ENCODE assay signal across 21 cellular contexts in the genomic region with DNA sequence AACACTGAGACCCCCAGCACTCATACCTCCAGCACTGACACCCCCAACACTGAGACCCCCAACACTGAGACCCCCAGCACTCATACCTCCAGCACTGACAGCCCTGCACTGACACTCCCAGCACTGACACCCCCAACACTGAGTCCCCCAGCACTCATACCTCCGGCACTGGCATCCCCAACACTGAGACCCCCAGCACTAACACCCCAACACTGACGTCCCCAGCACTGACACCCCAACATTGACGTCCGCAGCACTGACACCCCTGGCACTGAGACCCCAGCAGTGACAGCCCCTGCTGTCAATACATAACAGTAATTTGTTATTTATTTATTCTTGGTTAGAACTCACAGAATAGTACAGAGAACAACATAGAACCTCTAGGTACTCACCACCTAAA.
"Had no signal": no experiment of that assay in that cellular context is flagged by ENCODE, and none has a peak within 500 bp of the region (broad histone marks: within the 10 kb centered on the region; RNA-seq: fewer than 3 reads in every experiment).

No MANE protein-coding gene starts in this region.

- H3K4me1 ChIP-seq: heart left ventricle, lower lobe of right lung, psoas muscle, right atrium auricular region, upper lobe of right lung had no signal

- H3K27ac ChIP-seq: heart left ventricle, lower lobe of right lung, neural progenitor cell, psoas muscle, right atrium auricular region, thoracic aorta, upper lobe of right lung had no signal

- H3K27ac Mint-ChIP-seq: activated naive CD4-positive, alpha-beta T cell treated with anti-CD3 and anti-CD28 coated beads, Interleukin-2, amount 10 ng/mL, durations not matched to agents 7 days and 5 days; T-cell had no signal

- H3K9me3 ChIP-seq: heart left ventricle, lower lobe of right lung, psoas muscle, right atrium auricular region, thoracic aorta, upper lobe of right lung had no signal

- H3K36me3 ChIP-seq: heart left ventricle, lower lobe of right lung, neural progenitor cell, right atrium auricular region, thoracic aorta, upper lobe of right lung had no signal

- H3K4me3 Mint-ChIP-seq: activated naive CD4-positive, alpha-beta T cell treated with anti-CD3 and anti-CD28 coated beads, Interleukin-2, amount 10 ng/mL, durations not matched to agents 7 days and 5 days; naive B cell; neural progenitor cell had no signal

- H3K27me3 ChIP-seq: right atrium auricular region, upper lobe of right lung had no signal

- H3K4me3 ChIP-seq: heart left ventricle, lower lobe of right lung, neural progenitor cell, psoas muscle, right atrium auricular region, thoracic aorta, upper lobe of right lung had no signal

- H3K36me3 Mint-ChIP-seq: activated naive CD4-positive, alpha-beta T cell treated with anti-CD3 and anti-CD28 coated beads, Interleukin-2, amount 10 ng/mL, durations not matched to agents 7 days and 5 days; naive B cell; T-cell had no signal

- H3K9me3 Mint-ChIP-seq: naive B cell had no signal

- DNase-seq: activated CD4-positive, alpha-beta T cell treated with anti-CD3 and anti-CD28 coated beads for 1 hour; activated CD4-positive, alpha-beta T cell treated with anti-CD3 and anti-CD28 coated beads, Interleukin-2, amount 50 U/mL, for 1 hour; activated effector memory CD4-positive, alpha-beta T cell treated with anti-CD3 and anti-CD28 coated beads, Interleukin-2, amount 50 U/mL, for 16 hours; activated naive CD4-positive, alpha-beta T cell treated with anti-CD3 and anti-CD28 coated beads, Interleukin-2, amount 10 ng/mL, durations not matched to agents 7 days and 5 days; activated T-cell treated with anti-CD3 and anti-CD28 coated beads for 4 hours; amygdala; cerebellar nuclear complex; cortex of kidney; heart left ventricle; left colon; lower lobe of right lung; mesendoderm; naive B cell; psoas muscle; stimulated activated CD4-positive, alpha-beta T cell treated with anti-CD3 and anti-CD28 coated beads, Interleukin-4, amount 100 ng/mL, for 24 hours; stimulated activated naive CD4-positive, alpha-beta T cell treated with Interleukin-2 at 50 U/mL for 16 hours; T-cell; upper lobe of right lung had no signal

- ATAC-seq: heart left ventricle, lower lobe of right lung, psoas muscle, T-cell, upper lobe of right lung had no signal
